13 cellular contexts compared by ENCODE assay signal in genomic region chr4:30825008-30825765, GRCh38.
"Had no signal": no experiment of that assay in that cellular context is flagged by ENCODE, and none has a peak within 500 bp of the region (broad histone marks: within the 10 kb centered on the region; RNA-seq: fewer than 3 reads in every experiment).

No MANE protein-coding gene starts in this region.

- H3K9me3 Mint-ChIP-seq: nephron progenitor cell, type B pancreatic cell had no signal

- DNase-seq: activated CD4-positive, alpha-beta T cell treated with anti-CD3 and anti-CD28 coated beads, Interleukin-2, amount 50 U/mL, for 1 hour; activated naive CD4-positive, alpha-beta T cell; activated T-cell treated with anti-CD3 and anti-CD28 coated beads for 4 hours; aorta; esophagus squamous epithelium; nephron progenitor cell; occipital lobe had no signal

- H3K27me3 ChIP-seq: esophagus squamous epithelium, right atrium auricular region, suprapubic skin had no signal

- H3K4me3 ChIP-seq: esophagus squamous epithelium, right atrium auricular region, suprapubic skin had no signal

- H3K4me1 ChIP-seq: esophagus squamous epithelium, right atrium auricular region, suprapubic skin had no signal

- H3K27me3 Mint-ChIP-seq: progenitor cell of endocrine pancreas; stimulated activated naive CD8-positive, alpha-beta T cell treated with anti-CD3 and anti-CD28 coated beads, Interleukin-15, Interleukin-2, amounts not matched to agents 100 ng/mL and 50 ng/mL, for 24 hours; type B pancreatic cell had no signal

- H3K4me3 Mint-ChIP-seq: nephron progenitor cell; stimulated activated naive CD8-positive, alpha-beta T cell treated with anti-CD3 and anti-CD28 coated beads, Interleukin-15, Interleukin-2, amounts not matched to agents 100 ng/mL and 50 ng/mL, for 24 hours; type B pancreatic cell had no signal

- H3K27ac Mint-ChIP-seq: nephron progenitor cell; progenitor cell of endocrine pancreas; stimulated activated naive CD8-positive, alpha-beta T cell treated with anti-CD3 and anti-CD28 coated beads, Interleukin-15, Interleukin-2, amounts not matched to agents 100 ng/mL and 50 ng/mL, for 24 hours; type B pancreatic cell had no signal

- H3K36me3 ChIP-seq: esophagus squamous epithelium, right atrium auricular region, suprapubic skin had no signal

- ATAC-seq: activated CD4-positive, CD25-positive, alpha-beta regulatory T cell treated with anti-CD3 and anti-CD28 coated beads, Interleukin-2, amount 50 U/mL, for 24 hours had no signal

- H3K27ac ChIP-seq: esophagus squamous epithelium, right atrium auricular region, suprapubic skin had no signal

- H3K9me3 ChIP-seq: esophagus squamous epithelium, right atrium auricular region, suprapubic skin had no signal
